2 cellular contexts compared by ENCODE assay signal in genomic region chr5:103908327-103909099, GRCh38.
TF ChIP-seq lines count a peak whose summit lies in the region.

No MANE protein-coding gene starts in this region.

TF ChIP-seq in Ishikawa, 13 proteins besides CTCF, POLR2A, EP300 and RAD21 (continued from another document):
- no peak for TF ChIP-seq REST (IDR thresholded peaks at IDR 0.05; ENCODE audit: low read depth)
- no peak for TF ChIP-seq MAX (IDR thresholded peaks at IDR 0.05)
- TF ChIP-seq TAF1 (IDR thresholded peaks at IDR 0.05; ENCODE audit: low read depth): no peak
- TF ChIP-seq FOXM1 (IDR thresholded peaks at IDR 0.05; ENCODE audit: borderline replicate concordance, low read depth): peak; percentile 20; the same call in 1 of the 2 replicates
- no peak for TF ChIP-seq EGR1 (IDR thresholded peaks at IDR 0.05)

TF ChIP-seq in WTC11, 78 proteins besides CTCF, POLR2A, EP300 and RAD21 (continued from another document):
- no peak for TF ChIP-seq ZNF425 (CRISPR knock-in tag; conservative IDR thresholded peaks at IDR 0.05)
- no peak for TF ChIP-seq FOXP4 (CRISPR knock-in tag; IDR thresholded peaks at IDR 0.05)
- no peak for TF ChIP-seq PRRX2 (CRISPR knock-in tag; IDR thresholded peaks at IDR 0.05)
- no peak for TF ChIP-seq SMAD4 (CRISPR knock-in tag; IDR thresholded peaks at IDR 0.05)
- TF ChIP-seq KAT7 (CRISPR knock-in tag; IDR thresholded peaks at IDR 0.05; ENCODE audit: borderline replicate concordance): no peak
